ENCODE assay signal across 1 cellular context in the genomic region with DNA sequence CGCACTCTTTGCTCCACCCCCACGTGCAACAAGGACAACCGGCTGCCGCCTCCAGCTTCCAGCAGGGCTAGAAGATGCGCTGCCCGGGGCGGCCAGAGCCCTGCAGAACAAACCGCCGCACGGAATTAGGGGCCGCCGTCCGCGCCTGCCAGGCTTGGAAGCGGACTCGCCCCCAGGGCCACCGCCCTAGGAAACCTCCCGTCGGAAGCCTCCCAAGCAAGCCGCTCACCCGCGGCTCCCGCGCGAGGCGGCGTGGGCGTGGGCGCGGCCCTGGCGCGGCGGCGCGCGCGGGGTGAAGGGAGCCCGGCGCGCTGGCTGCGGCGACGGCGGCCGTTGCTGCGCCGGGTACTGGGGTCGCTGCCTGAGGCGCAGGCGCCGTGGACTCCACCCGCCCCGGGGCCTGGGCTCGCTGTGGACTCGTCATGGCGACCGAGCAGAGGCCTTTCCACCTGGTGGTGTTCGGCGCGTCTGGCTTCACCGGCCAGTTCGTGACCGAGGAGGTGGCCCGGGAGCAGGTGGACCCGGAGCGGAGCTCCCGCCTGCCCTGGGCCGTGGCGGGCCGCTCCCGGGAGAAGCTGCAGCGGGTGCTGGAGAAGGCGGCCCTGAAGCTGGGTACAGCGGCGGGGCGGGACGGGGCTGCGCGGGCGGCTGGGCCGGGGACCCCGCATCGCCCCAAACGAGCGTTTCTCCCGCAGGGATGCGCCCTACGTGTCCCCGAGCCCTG.
A peak's percentile ranks its signal among the peaks of the same experiment; 100 is the strongest.
TF ChIP-seq lines count a peak whose summit lies in the region.

A gene with protein sequence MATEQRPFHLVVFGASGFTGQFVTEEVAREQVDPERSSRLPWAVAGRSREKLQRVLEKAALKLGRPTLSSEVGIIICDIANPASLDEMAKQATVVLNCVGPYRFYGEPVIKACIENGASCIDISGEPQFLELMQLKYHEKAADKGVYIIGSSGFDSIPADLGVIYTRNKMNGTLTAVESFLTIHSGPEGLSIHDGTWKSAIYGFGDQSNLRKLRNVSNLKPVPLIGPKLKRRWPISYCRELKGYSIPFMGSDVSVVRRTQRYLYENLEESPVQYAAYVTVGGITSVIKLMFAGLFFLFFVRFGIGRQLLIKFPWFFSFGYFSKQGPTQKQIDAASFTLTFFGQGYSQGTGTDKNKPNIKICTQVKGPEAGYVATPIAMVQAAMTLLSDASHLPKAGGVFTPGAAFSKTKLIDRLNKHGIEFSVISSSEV (plus strand): TSS at position 409 of the 724 bp plus-strand sequence. CDS start 14 bp downstream, at position 423.

TF ChIP-seq in HepG2, 621 proteins besides CTCF, POLR2A, EP300 and RAD21 (continued from another document and continues in another):
- TF ChIP-seq, protein P1, sequence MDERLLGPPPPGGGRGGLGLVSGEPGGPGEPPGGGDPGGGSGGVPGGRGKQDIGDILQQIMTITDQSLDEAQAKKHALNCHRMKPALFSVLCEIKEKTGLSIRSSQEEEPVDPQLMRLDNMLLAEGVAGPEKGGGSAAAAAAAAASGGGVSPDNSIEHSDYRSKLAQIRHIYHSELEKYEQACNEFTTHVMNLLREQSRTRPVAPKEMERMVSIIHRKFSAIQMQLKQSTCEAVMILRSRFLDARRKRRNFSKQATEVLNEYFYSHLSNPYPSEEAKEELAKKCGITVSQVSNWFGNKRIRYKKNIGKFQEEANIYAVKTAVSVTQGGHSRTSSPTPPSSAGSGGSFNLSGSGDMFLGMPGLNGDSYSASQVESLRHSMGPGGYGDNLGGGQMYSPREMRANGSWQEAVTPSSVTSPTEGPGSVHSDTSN (CRISPR knock-in tag; IDR thresholded peaks at IDR 0.05) = no peak
- peak; percentile 60 for TF ChIP-seq POGZ (CRISPR knock-in tag; IDR thresholded peaks at IDR 0.05)
- TF ChIP-seq ZNF12 (CRISPR knock-in tag; IDR thresholded peaks at IDR 0.05) = no peak
- TF ChIP-seq MEIS2 (CRISPR knock-in tag; IDR thresholded peaks at IDR 0.05) = no peak; the same call in 1 of the 2 replicates
- TF ChIP-seq ELF4 (CRISPR knock-in tag; IDR thresholded peaks at IDR 0.05; ENCODE audit: borderline replicate concordance) = no peak
- no peak for TF ChIP-seq DNMT3B (CRISPR knock-in tag; conservative IDR thresholded peaks at IDR 0.05)
- no peak for TF ChIP-seq ZBTB21 (CRISPR knock-in tag; IDR thresholded peaks at IDR 0.05)
- no peak for TF ChIP-seq ZNF326 (CRISPR knock-in tag; IDR thresholded peaks at IDR 0.05; ENCODE audit: borderline replicate concordance)
- no peak for TF ChIP-seq MIER3 (CRISPR knock-in tag; IDR thresholded peaks at IDR 0.05; ENCODE audit: borderline replicate concordance)
- no peak for TF ChIP-seq DNMT1 (CRISPR knock-in tag; IDR thresholded peaks at IDR 0.05)
- TF ChIP-seq ZNF749 (CRISPR knock-in tag; IDR thresholded peaks at IDR 0.05; ENCODE audit: borderline replicate concordance) = peak; percentile 78
- no peak for TF ChIP-seq PHF20 (CRISPR knock-in tag; IDR thresholded peaks at IDR 0.05)
- peak; percentile 89 for TF ChIP-seq RBFOX2 (IDR thresholded peaks at IDR 0.05; ENCODE audit: low read depth, low read length)
- TF ChIP-seq SNAI1 (CRISPR knock-in tag; IDR thresholded peaks at IDR 0.05; ENCODE audit: borderline replicate concordance) = peak; percentile 81
- peak; percentile 87 for TF ChIP-seq POLR2G (IDR thresholded peaks at IDR 0.05; ENCODE audit: low read depth, low read length)
- peak; percentile 46; the same call in 1 of the 2 replicates for TF ChIP-seq ZSCAN21 (CRISPR knock-in tag; IDR thresholded peaks at IDR 0.05; ENCODE audit: borderline replicate concordance)
- no peak for TF ChIP-seq PTBP1 (IDR thresholded peaks at IDR 0.05; ENCODE audit: low read depth, low read length, poor library complexity, severe bottlenecking)
- TF ChIP-seq, protein P2, sequence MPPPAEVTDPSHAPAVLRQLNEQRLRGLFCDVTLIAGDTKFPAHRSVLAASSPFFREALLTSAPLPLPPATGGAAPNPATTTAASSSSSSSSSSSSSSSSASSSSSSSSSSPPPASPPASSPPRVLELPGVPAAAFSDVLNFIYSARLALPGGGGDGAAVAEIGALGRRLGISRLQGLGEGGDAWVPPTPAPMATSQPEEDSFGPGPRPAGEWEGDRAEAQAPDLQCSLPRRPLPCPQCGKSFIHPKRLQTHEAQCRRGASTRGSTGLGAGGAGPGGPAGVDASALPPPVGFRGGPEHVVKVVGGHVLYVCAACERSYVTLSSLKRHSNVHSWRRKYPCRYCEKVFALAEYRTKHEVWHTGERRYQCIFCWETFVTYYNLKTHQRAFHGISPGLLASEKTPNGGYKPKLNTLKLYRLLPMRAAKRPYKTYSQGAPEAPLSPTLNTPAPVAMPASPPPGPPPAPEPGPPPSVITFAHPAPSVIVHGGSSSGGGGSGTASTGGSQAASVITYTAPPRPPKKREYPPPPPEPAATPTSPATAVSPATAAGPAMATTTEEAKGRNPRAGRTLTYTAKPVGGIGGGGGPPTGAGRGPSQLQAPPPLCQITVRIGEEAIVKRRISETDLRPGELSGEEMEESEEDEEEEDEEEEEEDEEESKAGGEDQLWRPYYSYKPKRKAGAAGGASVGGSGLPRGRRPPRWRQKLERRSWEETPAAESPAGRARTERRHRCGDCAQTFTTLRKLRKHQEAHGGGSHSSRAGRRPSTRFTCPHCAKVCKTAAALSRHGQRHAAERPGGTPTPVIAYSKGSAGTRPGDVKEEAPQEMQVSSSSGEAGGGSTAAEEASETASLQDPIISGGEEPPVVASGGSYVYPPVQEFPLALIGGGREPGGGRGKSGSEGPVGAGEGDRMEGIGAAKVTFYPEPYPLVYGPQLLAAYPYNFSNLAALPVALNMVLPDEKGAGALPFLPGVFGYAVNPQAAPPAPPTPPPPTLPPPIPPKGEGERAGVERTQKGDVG (CRISPR knock-in tag; IDR thresholded peaks at IDR 0.05; ENCODE audit: borderline replicate concordance) = no peak
- TF ChIP-seq ZNF746 (CRISPR knock-in tag; IDR thresholded peaks at IDR 0.05) = no peak
- TF ChIP-seq NAIF1 (CRISPR knock-in tag; IDR thresholded peaks at IDR 0.05; ENCODE audit: borderline replicate concordance) = no peak
- TF ChIP-seq, protein P3, sequence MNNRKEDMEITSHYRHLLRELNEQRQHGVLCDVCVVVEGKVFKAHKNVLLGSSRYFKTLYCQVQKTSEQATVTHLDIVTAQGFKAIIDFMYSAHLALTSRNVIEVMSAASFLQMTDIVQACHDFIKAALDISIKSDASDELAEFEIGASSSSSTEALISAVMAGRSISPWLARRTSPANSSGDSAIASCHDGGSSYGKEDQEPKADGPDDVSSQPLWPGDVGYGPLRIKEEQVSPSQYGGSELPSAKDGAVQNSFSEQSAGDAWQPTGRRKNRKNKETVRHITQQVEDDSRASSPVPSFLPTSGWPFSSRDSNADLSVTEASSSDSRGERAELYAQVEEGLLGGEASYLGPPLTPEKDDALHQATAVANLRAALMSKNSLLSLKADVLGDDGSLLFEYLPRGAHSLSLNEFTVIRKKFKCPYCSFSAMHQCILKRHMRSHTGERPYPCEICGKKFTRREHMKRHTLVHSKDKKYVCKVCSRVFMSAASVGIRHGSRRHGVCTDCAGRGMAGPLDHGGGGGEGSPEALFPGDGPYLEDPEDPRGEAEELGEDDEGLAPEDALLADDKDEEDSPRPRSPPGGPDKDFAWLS (CRISPR knock-in tag; IDR thresholded peaks at IDR 0.05; ENCODE audit: borderline replicate concordance) = no peak
- no peak for TF ChIP-seq SCMH1 (CRISPR knock-in tag; IDR thresholded peaks at IDR 0.05; ENCODE audit: borderline replicate concordance)
- peak; percentile 98 for TF ChIP-seq ZFX (CRISPR knock-in tag; IDR thresholded peaks at IDR 0.05; ENCODE audit: low read depth)
- no peak for TF ChIP-seq TBX3 (IDR thresholded peaks at IDR 0.05; ENCODE audit: borderline replicate concordance)
- TF ChIP-seq KDM2A (CRISPR knock-in tag; IDR thresholded peaks at IDR 0.05; ENCODE audit: borderline replicate concordance, low read depth) = peak; percentile 82; the same call in 1 of the 2 replicates
- TF ChIP-seq, protein P4, sequence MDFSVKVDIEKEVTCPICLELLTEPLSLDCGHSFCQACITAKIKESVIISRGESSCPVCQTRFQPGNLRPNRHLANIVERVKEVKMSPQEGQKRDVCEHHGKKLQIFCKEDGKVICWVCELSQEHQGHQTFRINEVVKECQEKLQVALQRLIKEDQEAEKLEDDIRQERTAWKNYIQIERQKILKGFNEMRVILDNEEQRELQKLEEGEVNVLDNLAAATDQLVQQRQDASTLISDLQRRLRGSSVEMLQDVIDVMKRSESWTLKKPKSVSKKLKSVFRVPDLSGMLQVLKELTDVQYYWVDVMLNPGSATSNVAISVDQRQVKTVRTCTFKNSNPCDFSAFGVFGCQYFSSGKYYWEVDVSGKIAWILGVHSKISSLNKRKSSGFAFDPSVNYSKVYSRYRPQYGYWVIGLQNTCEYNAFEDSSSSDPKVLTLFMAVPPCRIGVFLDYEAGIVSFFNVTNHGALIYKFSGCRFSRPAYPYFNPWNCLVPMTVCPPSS (IDR thresholded peaks at IDR 0.05) = no peak
- TF ChIP-seq, protein P5, sequence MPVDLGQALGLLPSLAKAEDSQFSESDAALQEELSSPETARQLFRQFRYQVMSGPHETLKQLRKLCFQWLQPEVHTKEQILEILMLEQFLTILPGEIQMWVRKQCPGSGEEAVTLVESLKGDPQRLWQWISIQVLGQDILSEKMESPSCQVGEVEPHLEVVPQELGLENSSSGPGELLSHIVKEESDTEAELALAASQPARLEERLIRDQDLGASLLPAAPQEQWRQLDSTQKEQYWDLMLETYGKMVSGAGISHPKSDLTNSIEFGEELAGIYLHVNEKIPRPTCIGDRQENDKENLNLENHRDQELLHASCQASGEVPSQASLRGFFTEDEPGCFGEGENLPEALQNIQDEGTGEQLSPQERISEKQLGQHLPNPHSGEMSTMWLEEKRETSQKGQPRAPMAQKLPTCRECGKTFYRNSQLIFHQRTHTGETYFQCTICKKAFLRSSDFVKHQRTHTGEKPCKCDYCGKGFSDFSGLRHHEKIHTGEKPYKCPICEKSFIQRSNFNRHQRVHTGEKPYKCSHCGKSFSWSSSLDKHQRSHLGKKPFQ (CRISPR knock-in tag; IDR thresholded peaks at IDR 0.05; ENCODE audit: insufficient replicate concordance) = no peak
- no peak for TF ChIP-seq HNRNPUL1 (IDR thresholded peaks at IDR 0.05; ENCODE audit: low read depth, low read length)
- no peak for TF ChIP-seq PLRG1 (conservative IDR thresholded peaks at IDR 0.05)
- no peak for TF ChIP-seq ISX (CRISPR knock-in tag; conservative IDR thresholded peaks at IDR 0.05)
- peak; percentile 54 for TF ChIP-seq POLR2AphosphoS5 (IDR thresholded peaks at IDR 0.05; ENCODE audit: low read depth, low read length)
- 0 out of 2 replicates have a peak, but pooled peaks have one; percentile 12 for TF ChIP-seq MAF1 (CRISPR knock-in tag; IDR thresholded peaks at IDR 0.05; ENCODE audit: borderline replicate concordance)
- TF ChIP-seq ZNF292 (CRISPR knock-in tag; IDR thresholded peaks at IDR 0.05; ENCODE audit: borderline replicate concordance, low read depth) = no peak
- no peak for TF ChIP-seq FIP1L1 (IDR thresholded peaks at IDR 0.05; ENCODE audit: borderline replicate concordance, insufficient read depth, low read depth, low read length)
- peak; percentile 37; the same call in 1 of the 2 replicates for TF ChIP-seq ARHGAP35 (CRISPR knock-in tag; IDR thresholded peaks at IDR 0.05; ENCODE audit: borderline replicate concordance)
- no peak for TF ChIP-seq SOX13 (IDR thresholded peaks at IDR 0.05)
- TF ChIP-seq SOX13 (CRISPR knock-in tag; conservative IDR thresholded peaks at IDR 0.05 in 1 of 2, IDR thresholded peaks at IDR 0.05 in 1 of 2) = no peak
- peak; percentile 92; the same call in 1 of the 2 replicates for TF ChIP-seq ZNF333 (CRISPR knock-in tag; IDR thresholded peaks at IDR 0.05; ENCODE audit: borderline replicate concordance)
- TF ChIP-seq ZNF101 (CRISPR knock-in tag; IDR thresholded peaks at IDR 0.05; ENCODE audit: borderline replicate concordance, low read depth) = no peak
- peak; percentile 16; the same call in 1 of the 2 replicates for TF ChIP-seq ZNF629 (CRISPR knock-in tag; conservative IDR thresholded peaks at IDR 0.05)
- no peak for TF ChIP-seq NFYC (CRISPR knock-in tag; IDR thresholded peaks at IDR 0.05)
- TF ChIP-seq ZFYVE20 (CRISPR knock-in tag; IDR thresholded peaks at IDR 0.05; ENCODE audit: borderline replicate concordance, low read depth) = 0 out of 2 replicates have a peak, but pooled peaks have one; percentile 76
- no peak for TF ChIP-seq SMAD1 (CRISPR knock-in tag; IDR thresholded peaks at IDR 0.05; ENCODE audit: borderline replicate concordance, low read depth)
- TF ChIP-seq, protein P6, sequence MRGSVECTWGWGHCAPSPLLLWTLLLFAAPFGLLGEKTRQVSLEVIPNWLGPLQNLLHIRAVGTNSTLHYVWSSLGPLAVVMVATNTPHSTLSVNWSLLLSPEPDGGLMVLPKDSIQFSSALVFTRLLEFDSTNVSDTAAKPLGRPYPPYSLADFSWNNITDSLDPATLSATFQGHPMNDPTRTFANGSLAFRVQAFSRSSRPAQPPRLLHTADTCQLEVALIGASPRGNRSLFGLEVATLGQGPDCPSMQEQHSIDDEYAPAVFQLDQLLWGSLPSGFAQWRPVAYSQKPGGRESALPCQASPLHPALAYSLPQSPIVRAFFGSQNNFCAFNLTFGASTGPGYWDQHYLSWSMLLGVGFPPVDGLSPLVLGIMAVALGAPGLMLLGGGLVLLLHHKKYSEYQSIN (CRISPR knock-in tag; IDR thresholded peaks at IDR 0.05; ENCODE audit: borderline replicate concordance) = no peak
- no peak for TF ChIP-seq SETDB1 (CRISPR knock-in tag; IDR thresholded peaks at IDR 0.05; ENCODE audit: borderline replicate concordance)
- TF ChIP-seq, protein P7, sequence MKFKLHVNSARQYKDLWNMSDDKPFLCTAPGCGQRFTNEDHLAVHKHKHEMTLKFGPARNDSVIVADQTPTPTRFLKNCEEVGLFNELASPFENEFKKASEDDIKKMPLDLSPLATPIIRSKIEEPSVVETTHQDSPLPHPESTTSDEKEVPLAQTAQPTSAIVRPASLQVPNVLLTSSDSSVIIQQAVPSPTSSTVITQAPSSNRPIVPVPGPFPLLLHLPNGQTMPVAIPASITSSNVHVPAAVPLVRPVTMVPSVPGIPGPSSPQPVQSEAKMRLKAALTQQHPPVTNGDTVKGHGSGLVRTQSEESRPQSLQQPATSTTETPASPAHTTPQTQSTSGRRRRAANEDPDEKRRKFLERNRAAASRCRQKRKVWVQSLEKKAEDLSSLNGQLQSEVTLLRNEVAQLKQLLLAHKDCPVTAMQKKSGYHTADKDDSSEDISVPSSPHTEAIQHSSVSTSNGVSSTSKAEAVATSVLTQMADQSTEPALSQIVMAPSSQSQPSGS (CRISPR knock-in tag; IDR thresholded peaks at IDR 0.05) = no peak
- peak; percentile 25; the same call in 1 of the 2 replicates for TF ChIP-seq SATB2 (CRISPR knock-in tag; IDR thresholded peaks at IDR 0.05)
- TF ChIP-seq ZNF530 (CRISPR knock-in tag; IDR thresholded peaks at IDR 0.05; ENCODE audit: low read depth) = no peak
- TF ChIP-seq, protein P8, sequence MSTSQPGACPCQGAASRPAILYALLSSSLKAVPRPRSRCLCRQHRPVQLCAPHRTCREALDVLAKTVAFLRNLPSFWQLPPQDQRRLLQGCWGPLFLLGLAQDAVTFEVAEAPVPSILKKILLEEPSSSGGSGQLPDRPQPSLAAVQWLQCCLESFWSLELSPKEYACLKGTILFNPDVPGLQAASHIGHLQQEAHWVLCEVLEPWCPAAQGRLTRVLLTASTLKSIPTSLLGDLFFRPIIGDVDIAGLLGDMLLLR (CRISPR knock-in tag; IDR thresholded peaks at IDR 0.05) = 0 out of 2 replicates have a peak, but pooled peaks have one; percentile 45
- TF ChIP-seq, protein P9, sequence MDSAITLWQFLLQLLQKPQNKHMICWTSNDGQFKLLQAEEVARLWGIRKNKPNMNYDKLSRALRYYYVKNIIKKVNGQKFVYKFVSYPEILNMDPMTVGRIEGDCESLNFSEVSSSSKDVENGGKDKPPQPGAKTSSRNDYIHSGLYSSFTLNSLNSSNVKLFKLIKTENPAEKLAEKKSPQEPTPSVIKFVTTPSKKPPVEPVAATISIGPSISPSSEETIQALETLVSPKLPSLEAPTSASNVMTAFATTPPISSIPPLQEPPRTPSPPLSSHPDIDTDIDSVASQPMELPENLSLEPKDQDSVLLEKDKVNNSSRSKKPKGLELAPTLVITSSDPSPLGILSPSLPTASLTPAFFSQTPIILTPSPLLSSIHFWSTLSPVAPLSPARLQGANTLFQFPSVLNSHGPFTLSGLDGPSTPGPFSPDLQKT (CRISPR knock-in tag; IDR thresholded peaks at IDR 0.05; ENCODE audit: borderline replicate concordance) = no peak
